ENCODE assay signal across 20 cellular contexts in genomic region chr2:38010995-38011394, GRCh38.
DNase-seq lines count a peak whose midpoint lies in the region; ATAC-seq and TF ChIP-seq lines count a peak whose summit lies in the region.
"Had no signal": no experiment of that assay in that cellular context is flagged by ENCODE, and none has a peak within 500 bp of the region (broad histone marks: within the 10 kb centered on the region; RNA-seq: fewer than 3 reads in every experiment).

No MANE protein-coding gene starts in this region.

- TF ChIP-seq CTCF in IMR-90 (conservative IDR thresholded peaks at IDR 0.05; ENCODE audit: low read depth, low read length) (no peak), PC-9 (conservative IDR thresholded peaks at IDR 0.05) (no peak), left lung (IDR thresholded peaks at IDR 0.05) (no peak), sigmoid colon (IDR thresholded peaks at IDR 0.05) (no peak)

- H3K18ac ChIP-seq in IMR-90 (ENCODE audit: low read depth, low read length) = no peak overlapping the region

- no peak overlapping the region for H3K4me3 ChIP-seq in IMR-90 (ENCODE audit: insufficient read depth, low read depth, low read length)
- 0 out of 2 replicates have a peak overlapping the region, but pooled peaks have one; percentile 3 for H3K4me3 ChIP-seq in PC-9
- no peak overlapping the region for H3K4me3 ChIP-seq in ectodermal cell (ENCODE audit: insufficient read depth, low read depth, low read length)
- H3K4me3 ChIP-seq in left lung = no peak overlapping the region
- H3K4me3 ChIP-seq in sigmoid colon = no peak overlapping the region
- H3K4me3 ChIP-seq: BLaER1 treated with 17β-estradiol and CSF1 and Interleukin-3, amounts not matched to agents 10 nM and 100 nM had no signal

- H2BK15ac ChIP-seq in IMR-90 (ENCODE audit: low read depth, low read length) = no peak overlapping the region

- H4K8ac ChIP-seq in IMR-90 (ENCODE audit: low read depth in 2 of 2, low read length in 2 of 2) = no peak overlapping the region

- no peak overlapping the region for H2AK5ac ChIP-seq in IMR-90 (ENCODE audit: low read depth, low read length)

- H3K79me2 ChIP-seq in PC-9 (ENCODE audit: low read depth) = no peaks in the 10 kb centered on the region

- no CpG with 5 or more reads among the region's 1 CpG for WGBS in IMR-90 (ENCODE audit: extremely low coverage in 2 of 2, insufficient read length in 1 of 2), 2 experiments
- 88 to 100% methylated on average over 1 of the region's 1 CpG for WGBS in ectodermal cell, 2 experiments
- WGBS in sigmoid colon, 2 donors = 88 to 89% methylated on average over 1 of the region's 1 CpG

- H3K9me2 ChIP-seq in PC-9 (ENCODE audit: insufficient read depth) = no peaks in the 10 kb centered on the region

- no peak for TF ChIP-seq EP300 in sigmoid colon (IDR thresholded peaks at IDR 0.05)

- H3K36me3 ChIP-seq in IMR-90 (ENCODE audit: control insufficient read depth, insufficient read depth, low read length) = no peaks in the 10 kb centered on the region
- H3K36me3 ChIP-seq in PC-9 (ENCODE audit: low read depth) = no peaks in the 10 kb centered on the region
- H3K36me3 ChIP-seq in ectodermal cell (ENCODE audit: control insufficient read depth, insufficient read depth, low read length) = no peaks in the 10 kb centered on the region
- H3K36me3 ChIP-seq in left lung = peaks cover 0 to 8% of the 10 kb centered on the region in 2 donors
- H3K36me3 ChIP-seq in sigmoid colon = no peaks in the 10 kb centered on the region

- H2BK20ac ChIP-seq in IMR-90 (ENCODE audit: low read depth, low read length) = no peak overlapping the region

- peaks cover 30% of the 10 kb centered on the region for H3F3A ChIP-seq in PC-9 (ENCODE audit: insufficient read depth, low read depth)

- H3K79me1 ChIP-seq in IMR-90 (ENCODE audit: low read depth in 1 of 2, low read length in 2 of 2) = no peaks in the 10 kb centered on the region

- H2AFZ ChIP-seq in IMR-90 (replicated peaks; ENCODE audit: low read length, poor library complexity) (no peak overlapping the region), PC-9 (no peak overlapping the region)

- no peak overlapping the region for H3K23ac ChIP-seq in IMR-90 (ENCODE audit: low read depth, low read length)

- no peak overlapping the region for H4K91ac ChIP-seq in IMR-90 (ENCODE audit: insufficient read depth, low read depth, low read length)

- H4K20me1 ChIP-seq in IMR-90 (ENCODE audit: insufficient read depth, low read length) = no peaks in the 10 kb centered on the region
- H4K20me1 ChIP-seq in PC-9 (ENCODE audit: insufficient read depth) = no peaks in the 10 kb centered on the region
- H4K20me1 ChIP-seq: BLaER1 treated with 17β-estradiol and CSF1 and Interleukin-3, amounts not matched to agents 10 nM and 100 nM had no signal

- no peak overlapping the region for H3K9ac ChIP-seq in IMR-90 (ENCODE audit: low read depth, low read length)
- H3K9ac ChIP-seq: BLaER1 treated with 17β-estradiol and CSF1 and Interleukin-3, amounts not matched to agents 10 nM and 100 nM; KMS-11 had no signal

- H3K56ac ChIP-seq in IMR-90 (ENCODE audit: extremely low read depth, insufficient read depth, low read length) = no peak overlapping the region

- POLR2A ChIA-PET in IMR-90 (lab: Charles Lee; ENCODE audit: unreplicated experiment) = no interaction called here
- POLR2A ChIA-PET in PC-9 (lab: Charles Lee; ENCODE audit: unreplicated experiment) = interaction anchor here (0.6 to 0.7 kb wide), 2 partner anchors 8 to 677 kb away, joined by 3 to 7 read pairs; no protein-coding TSS in a partner anchor

- CTCF ChIA-PET in IMR-90 (lab: Yijun Ruan, JAX) (no interaction called here), PC-9 (lab: Charles Lee) (no interaction called here)

- intact Hi-C loops in IMR-90 (cut with micrococcal nuclease) = no loop called here
- intact Hi-C loops in PC-9 (cut with micrococcal nuclease; ENCODE audit: unreplicated experiment) = loop anchor here (5.0 kb wide), 1 partner anchor 61 kb away; no protein-coding TSS in a partner anchor
- intact Hi-C loops in left lung (cut with DNase I) = no loop called here
- intact Hi-C loops in sigmoid colon (cut with DNase I) = no loop called here

- no peak overlapping the region for H3K27ac ChIP-seq in IMR-90 (ENCODE audit: insufficient read depth, low read length)
- peak overlapping the region; percentile 52 for H3K27ac ChIP-seq in PC-9
- H3K27ac ChIP-seq in ectodermal cell (ENCODE audit: insufficient read depth, low read depth, low read length, poor library complexity, severe bottlenecking) = peak overlapping the region; percentile 42
- H3K27ac ChIP-seq in left lung = no peak overlapping the region
- H3K27ac ChIP-seq in sigmoid colon = no peak overlapping the region
- H3K27ac ChIP-seq: BLaER1 treated with 17β-estradiol and CSF1 and Interleukin-3, amounts not matched to agents 10 nM and 100 nM; KMS-11 had no signal

- H2AK9ac ChIP-seq in IMR-90 (replicated peaks; ENCODE audit: low read depth, low read length, poor library complexity) = no peak overlapping the region

- no peak overlapping the region for H3K4ac ChIP-seq in IMR-90 (ENCODE audit: low read depth, low read length)

- dilution Hi-C loops in IMR-90 (cut with HindIII; ENCODE audit: low sequenced_read_pairs, unreplicated experiment) = no loop called here

- H2BK120ac ChIP-seq in IMR-90 (ENCODE audit: low read depth, low read length) = no peak overlapping the region

- TF ChIP-seq RAD21 in IMR-90 (IDR thresholded peaks at IDR 0.05; ENCODE audit: low read length) = no peak

- BruUV-seq in IMR-90 (replicated peaks; lab: Mats Ljungman, UMichigan) (no TSS peak), PC-9 (replicated peaks; lab: Mats Ljungman, UMichigan) (no TSS peak)

- H3K4me2 ChIP-seq in IMR-90 (ENCODE audit: low read depth, low read length) = no peak overlapping the region
- H3K4me2 ChIP-seq in PC-9 = peak overlapping the region; percentile 70
- H3K4me2 ChIP-seq: BLaER1 treated with 17β-estradiol and CSF1 and Interleukin-3, amounts not matched to agents 10 nM and 100 nM; KMS-11 had no signal

- no peaks in the 10 kb centered on the region; the same call in 1 of the 2 replicates for H3K9me3 ChIP-seq in IMR-90 (ENCODE audit: control insufficient read depth, insufficient read depth, low read length)
- no peaks in the 10 kb centered on the region for H3K9me3 ChIP-seq in PC-9 (ENCODE audit: insufficient read depth, low read depth)
- H3K9me3 ChIP-seq in ectodermal cell (ENCODE audit: control insufficient read depth, low read length) = no peaks in the 10 kb centered on the region
- H3K9me3 ChIP-seq in left lung = no peaks in the 10 kb centered on the region
- H3K9me3 ChIP-seq in sigmoid colon = no peaks in the 10 kb centered on the region

- ATAC-seq in IMR-90 (ENCODE audit: low read depth) = peak; percentile 49; the same call in 1 of the 2 replicates
- peak; percentile 33 for ATAC-seq in left lung
- ATAC-seq in HG03175 (IDR thresholded peaks at IDR 0.05; ENCODE audit: unreplicated experiment) = no peak
- no peak for ATAC-seq in GM19467 (IDR thresholded peaks at IDR 0.05; ENCODE audit: unreplicated experiment)
- ATAC-seq: CD8-positive, alpha-beta T cell; HepG2 had no signal

- H3K4me1 ChIP-seq in IMR-90 (ENCODE audit: control insufficient read depth, insufficient read depth, low read length) = peaks cover 3% of the 10 kb centered on the region; the same call in 1 of the 2 replicates
- H3K4me1 ChIP-seq in PC-9 (replicated peaks; ENCODE audit: insufficient read depth) = peaks cover 54% of the 10 kb centered on the region
- H3K4me1 ChIP-seq in ectodermal cell (ENCODE audit: control insufficient read depth, insufficient read depth, low read length) = no peaks in the 10 kb centered on the region
- no peaks in the 10 kb centered on the region for H3K4me1 ChIP-seq in left lung
- peaks cover 0 to 24% (median 14%) of the 10 kb centered on the region in 4 donors for H3K4me1 ChIP-seq in sigmoid colon
- H3K4me1 ChIP-seq: BLaER1 treated with 17β-estradiol and CSF1 and Interleukin-3, amounts not matched to agents 10 nM and 100 nM had no signal

- in situ Hi-C loops in IMR-90 (cut with MboI; ENCODE audit: low sequenced_read_pairs) = no loop called here

- no peak for TF ChIP-seq POLR2A in IMR-90 (IDR thresholded peaks at IDR 0.05; ENCODE audit: low read depth, low read length)
- no peak for TF ChIP-seq POLR2A in sigmoid colon (IDR thresholded peaks at IDR 0.05)

- no peak overlapping the region for H2BK5ac ChIP-seq in IMR-90 (ENCODE audit: low read depth, low read length, poor library complexity, severe bottlenecking)

- no peaks in the 10 kb centered on the region for H3K9me1 ChIP-seq in IMR-90 (ENCODE audit: insufficient read depth, low read length)

- no peak overlapping the region for H4K5ac ChIP-seq in IMR-90 (ENCODE audit: low read depth, low read length)

- no peak overlapping the region for H3K14ac ChIP-seq in IMR-90 (replicated peaks; ENCODE audit: low read depth, low read length)

- no peaks in the 10 kb centered on the region for H3K27me3 ChIP-seq in IMR-90 (ENCODE audit: control insufficient read depth, insufficient read depth, low read length)
- no peaks in the 10 kb centered on the region for H3K27me3 ChIP-seq in PC-9 (ENCODE audit: insufficient read depth, low read depth)
- H3K27me3 ChIP-seq in ectodermal cell (ENCODE audit: control insufficient read depth, insufficient read depth, low read length, poor library complexity, severe bottlenecking) = no peaks in the 10 kb centered on the region
- H3K27me3 ChIP-seq in left lung = no peaks in the 10 kb centered on the region
- H3K27me3 ChIP-seq in sigmoid colon = no peaks in the 10 kb centered on the region
- H3K27me3 ChIP-seq: BLaER1 treated with 17β-estradiol and CSF1 and Interleukin-3, amounts not matched to agents 10 nM and 100 nM had no signal

- DNase-seq in IMR-90 (no peak), PC-9 (peak; percentile 58 to 94), left lung (no peak), HT-29 (ENCODE audit: low spot score) (no peak), sigmoid colon (no peak)
- DNase-seq: CD8-positive, alpha-beta T cell; H7; HFFc6; MM.1S; NCI-H1092; NCI-H1436 treated with DMSO at 0.1 percent for 48 hours; NCI-H2029; NCI-H2171 treated with DMSO at 0.1 percent for 48 hours; SIG-M5 had no signal

TF ChIP-seq in IMR-90, 13 proteins besides CTCF, POLR2A, EP300 and RAD21 (continues in another document):
- no peak for TF ChIP-seq SMC3 (IDR thresholded peaks at IDR 0.05; ENCODE audit: low read depth, low read length)
- TF ChIP-seq CHD1 (IDR thresholded peaks at IDR 0.05; ENCODE audit: low read depth, low read length) = no peak
- TF ChIP-seq MAFK (IDR thresholded peaks at IDR 0.05; ENCODE audit: low read depth, low read length) = no peak
- TF ChIP-seq RCOR1 (IDR thresholded peaks at IDR 0.05; ENCODE audit: insufficient replicate concordance, low read length) = no peak
- no peak for TF ChIP-seq USF2 (IDR thresholded peaks at IDR 0.05; ENCODE audit: low read depth, low read length)
- TF ChIP-seq FOS (IDR thresholded peaks at IDR 0.05; ENCODE audit: low read depth, low read length) = no peak
- TF ChIP-seq RFX5 (IDR thresholded peaks at IDR 0.05; ENCODE audit: low read depth, low read length) = no peak

Comparison
In these comparisons a context has a peak if more than half of its experiments do, and no peak if none do; other contexts are left out.
1. ATAC-seq: peak in IMR-90 (single experiment) and left lung (single experiment); none in HG03175 (single experiment) and GM19467 (single experiment).
2. DNase-seq: peak in PC-9 (2 of 2); none in IMR-90 (single experiment), left lung (0 of 2), HT-29 (single experiment) and sigmoid colon (single experiment).
3. H3K27ac ChIP-seq: peak in PC-9 (single experiment) and ectodermal cell (single experiment); none in IMR-90 (single experiment), left lung (0 of 2) and sigmoid colon (0 of 4).